ENCODE assay signal across 19 cellular contexts in genomic region chr9:80650964-80651555, GRCh38.
DNase-seq lines count a peak whose midpoint lies in the region; ATAC-seq and TF ChIP-seq lines count a peak whose summit lies in the region.
"Had no signal": no experiment of that assay in that cellular context is flagged by ENCODE, and none has a peak within 500 bp of the region (broad histone marks: within the 10 kb centered on the region; RNA-seq: fewer than 3 reads in every experiment).

No MANE protein-coding gene starts in this region.

- H3K36me3 ChIP-seq in lung (ENCODE audit: control insufficient read depth in 2 of 2, insufficient read depth in 2 of 2, low read length in 2 of 2): no peaks in the 10 kb centered on the region
- H3K36me3 ChIP-seq: upper lobe of right lung had no signal

- no peak overlapping the region for H3K27ac Mint-ChIP-seq in endothelial cell (ENCODE audit: unreplicated experiment)
- H3K27ac Mint-ChIP-seq: activated B cell treated with CpG ODN at 0.5 μM for 24 hours had no signal

- no peak overlapping the region for H3K4me3 Mint-ChIP-seq in endothelial cell (ENCODE audit: unreplicated experiment)
- H3K4me3 Mint-ChIP-seq: activated B cell treated with CpG ODN at 0.5 μM for 24 hours, nephron had no signal

- no peaks in the 10 kb centered on the region for H3K4me1 ChIP-seq in lung (ENCODE audit: control insufficient read depth in 2 of 2, insufficient read depth in 2 of 2, low read length in 2 of 2)
- H3K4me1 ChIP-seq: A549 had no signal

- in situ Hi-C loops in ACHN (cut with HindIII; ENCODE audit: low pct_ligation_motif_present, low pct_unique_long_range_greater_than_20kb, low sequenced_read_pairs): no loop called here

- 68 to 82% methylated on average over 5 of the region's 5 CpGs for WGBS in lung, 2 donors

- peaks cover 0 to 6% of the 10 kb centered on the region in 2 donors for H3K9me3 ChIP-seq in lung (ENCODE audit: control insufficient read depth in 2 of 2, insufficient read depth in 1 of 2, low read length in 1 of 2)
- H3K9me3 ChIP-seq: A549, upper lobe of right lung had no signal

- DNase-seq in A172 (ENCODE audit: low spot score) (peak; percentile 46), NCI-H1694 treated with DMSO at 0.1 percent for 48 hours (lab: John Stamatoyannopoulos, UW) (peak; percentile 70), epithelial cell of esophagus (ENCODE audit: low read depth) (peak; percentile 41), lung (ENCODE audit: low spot score) (no peak), NCI-H2171 (lab: John Stamatoyannopoulos, UW) (no peak), ACHN (no peak), NCI-H1092 treated with DMSO at 0.1 percent for 48 hours (lab: John Stamatoyannopoulos, UW) (no peak), endothelial cell (ENCODE audit: low spot score) (no peak)
- DNase-seq: activated B cell treated with CpG ODN at 0.5 μM for 24 hours, activated T-cell treated with anti-CD3 and anti-CD28 coated beads for 4 hours, DMS79 treated with DMSO at 0.1 percent for 48 hours, erythroblast, kidney, NCI-H1417 treated with DMSO at 0.1 percent for 48 hours, upper lobe of right lung had no signal

- peak; percentile 34 for ATAC-seq in lung (ENCODE audit: insufficient read depth, low FRiP score)
- ATAC-seq: A549, HCT116, upper lobe of right lung had no signal

- no peaks in the 10 kb centered on the region for H3K36me3 Mint-ChIP-seq in endothelial cell (ENCODE audit: low read depth, unreplicated experiment)

- no peak overlapping the region for H3K27ac ChIP-seq in lung (ENCODE audit: low read depth in 1 of 2, low read length in 1 of 2)
- H3K27ac ChIP-seq: A549, SK-N-MC, upper lobe of right lung had no signal

- no peak for TF ChIP-seq CTCF in epithelial cell of esophagus (IDR thresholded peaks at IDR 0.05; ENCODE audit: insufficient read depth, low read depth, low read length, missing control alignments)
- no peak for TF ChIP-seq CTCF in lung (IDR thresholded peaks at IDR 0.05; ENCODE audit: control extremely low read depth, extremely low read depth)
- TF ChIP-seq CTCF in endothelial cell (IDR thresholded peaks at IDR 0.05; ENCODE audit: unreplicated experiment): no peak

- no peaks in the 10 kb centered on the region for H3K27me3 Mint-ChIP-seq in endothelial cell (ENCODE audit: unreplicated experiment)
- H3K27me3 Mint-ChIP-seq: activated B cell treated with CpG ODN at 0.5 μM for 24 hours had no signal

- H3K27me3 ChIP-seq in lung (ENCODE audit: control insufficient read depth, insufficient read depth): no peaks in the 10 kb centered on the region
- H3K27me3 ChIP-seq: upper lobe of right lung had no signal

- no peaks in the 10 kb centered on the region for H3K4me1 Mint-ChIP-seq in endothelial cell (ENCODE audit: unreplicated experiment)
- H3K4me1 Mint-ChIP-seq: activated B cell treated with CpG ODN at 0.5 μM for 24 hours had no signal

- H3K4me3 ChIP-seq in epithelial cell of esophagus (ENCODE audit: low read length) (no peak overlapping the region), lung (no peak overlapping the region)
- H3K4me3 ChIP-seq: A549, SK-N-MC, upper lobe of right lung had no signal

- H3K9me3 Mint-ChIP-seq in endothelial cell (ENCODE audit: unreplicated experiment): no peaks in the 10 kb centered on the region

Comparison
In these comparisons a context has a peak if more than half of its experiments do, and no peak if none do; other contexts are left out.
1. DNase-seq: peak in A172 (single experiment), NCI-H1694 treated with DMSO at 0.1 percent for 48 hours (single experiment) and epithelial cell of esophagus (single experiment); none in lung (single experiment), NCI-H2171 (single experiment), ACHN (single experiment), NCI-H1092 treated with DMSO at 0.1 percent for 48 hours (single experiment) and endothelial cell (single experiment).